ENCODE assay signal across 23 cellular contexts in genomic region chr2:171575606-171576005, GRCh38. TPM values are rescaled to one million over a fixed set of nuclear protein-coding genes. Genes with fewer than 3 reads are reported as not detected.
DNase-seq lines count a peak whose midpoint lies in the region; ATAC-seq and TF ChIP-seq lines count a peak whose summit lies in the region.
"Had no signal": no experiment of that assay in that cellular context is flagged by ENCODE, and none has a peak within 500 bp of the region (broad histone marks: within the 10 kb centered on the region; RNA-seq: fewer than 3 reads in every experiment).

No MANE protein-coding gene starts in this region.

- 94% methylated on average over 3 of the region's 5 CpGs; no CpG with 5 or more reads in 1 of the 2 experiments for WGBS in IMR-90 (ENCODE audit: extremely low coverage in 2 of 2, insufficient read length in 1 of 2), 2 experiments
- 72% methylated on average over 5 of the region's 5 CpGs for WGBS in esophagus muscularis mucosa

- no peak overlapping the region for H4K91ac ChIP-seq in IMR-90 (ENCODE audit: insufficient read depth, low read depth, low read length)

- H3K4ac ChIP-seq in IMR-90 (ENCODE audit: low read depth, low read length) = no peak overlapping the region

- H3K27ac Mint-ChIP-seq in neural progenitor cell = no peak overlapping the region
- H3K27ac Mint-ChIP-seq: CD14-positive monocyte; CD4-positive, CD25-positive, alpha-beta regulatory T cell; CD8-positive, alpha-beta memory T cell had no signal

- H3K27me3 Mint-ChIP-seq in neural progenitor cell (ENCODE audit: insufficient read depth, low read depth) = peaks cover 5% of the 10 kb centered on the region

- no peak overlapping the region for H4K8ac ChIP-seq in IMR-90 (ENCODE audit: low read depth in 2 of 2, low read length in 2 of 2)

- no peak overlapping the region for H2AK5ac ChIP-seq in IMR-90 (ENCODE audit: low read depth, low read length)

- H3K9me3 ChIP-seq in IMR-90 (ENCODE audit: control insufficient read depth, insufficient read depth, low read length) (no peaks in the 10 kb centered on the region), esophagus muscularis mucosa (no peaks in the 10 kb centered on the region), neural progenitor cell (ENCODE audit: low read depth) (no peaks in the 10 kb centered on the region)
- H3K9me3 ChIP-seq: BE2C, BLaER1 had no signal

- H2AFZ ChIP-seq in IMR-90 (replicated peaks; ENCODE audit: low read length, poor library complexity) (peak overlapping the region; percentile 37), neural progenitor cell (replicated peaks) (peak overlapping the region; percentile 28)

- TF ChIP-seq CTCF in IMR-90 (conservative IDR thresholded peaks at IDR 0.05; ENCODE audit: low read depth, low read length) (no peak), esophagus muscularis mucosa (IDR thresholded peaks at IDR 0.05) (no peak), neural progenitor cell (IDR thresholded peaks at IDR 0.05) (no peak)

- no peak for TF ChIP-seq EP300 in esophagus muscularis mucosa (IDR thresholded peaks at IDR 0.05)

- no peaks in the 10 kb centered on the region for H3K36me3 Mint-ChIP-seq in neural progenitor cell
- H3K36me3 Mint-ChIP-seq: CD14-positive monocyte; CD4-positive, alpha-beta memory T cell; CD4-positive, CD25-positive, alpha-beta regulatory T cell; CD8-positive, alpha-beta memory T cell had no signal

- H2BK15ac ChIP-seq in IMR-90 (ENCODE audit: low read depth, low read length) = no peak overlapping the region

- H3K4me3 ChIP-seq in IMR-90 (ENCODE audit: insufficient read depth, low read depth, low read length) = no peak overlapping the region
- no peak overlapping the region for H3K4me3 ChIP-seq in esophagus muscularis mucosa
- no peak overlapping the region for H3K4me3 ChIP-seq in neural progenitor cell
- H3K4me3 ChIP-seq: BLaER1 had no signal

- H3K9me3 Mint-ChIP-seq in neural progenitor cell = no peaks in the 10 kb centered on the region
- H3K9me3 Mint-ChIP-seq: CD4-positive, alpha-beta memory T cell; CD4-positive, CD25-positive, alpha-beta regulatory T cell; CD8-positive, alpha-beta memory T cell had no signal

- in situ Hi-C loops in IMR-90 (cut with MboI; ENCODE audit: low sequenced_read_pairs) = loop anchor here (10.0 kb wide), 1 partner anchor 889 kb away; no protein-coding TSS in a partner anchor

- H2BK5ac ChIP-seq in IMR-90 (ENCODE audit: low read depth, low read length, poor library complexity, severe bottlenecking) = no peak overlapping the region

- dilution Hi-C loops in IMR-90 (cut with HindIII; ENCODE audit: low sequenced_read_pairs, unreplicated experiment) = no loop called here

- no peaks in the 10 kb centered on the region for H3K9me1 ChIP-seq in IMR-90 (ENCODE audit: insufficient read depth, low read length)

- no peaks in the 10 kb centered on the region for H3K4me1 ChIP-seq in IMR-90 (ENCODE audit: control insufficient read depth, insufficient read depth, low read length)
- no peaks in the 10 kb centered on the region for H3K4me1 ChIP-seq in esophagus muscularis mucosa
- H3K4me1 ChIP-seq in neural progenitor cell = no peaks in the 10 kb centered on the region
- H3K4me1 ChIP-seq: BE2C, BLaER1 had no signal

- no peaks in the 10 kb centered on the region for H4K20me1 ChIP-seq in IMR-90 (ENCODE audit: insufficient read depth, low read length)
- no peaks in the 10 kb centered on the region for H4K20me1 ChIP-seq in neural progenitor cell (ENCODE audit: low read depth)
- H4K20me1 ChIP-seq: BLaER1 had no signal

- ATAC-seq in IMR-90 (ENCODE audit: low read depth) = no peak
- no peak for ATAC-seq in HG03521 (IDR thresholded peaks at IDR 0.05; ENCODE audit: unreplicated experiment)
- ATAC-seq in GM18511 (IDR thresholded peaks at IDR 0.05; ENCODE audit: unreplicated experiment) = no peak
- ATAC-seq in Right ventricle myocardium superior (ENCODE audit: poor library complexity) = no peak

- no peak overlapping the region for H3K56ac ChIP-seq in IMR-90 (ENCODE audit: extremely low read depth, insufficient read depth, low read length)

- CTCF ChIA-PET in IMR-90 (lab: Yijun Ruan, JAX) = no interaction called here

- H3K23ac ChIP-seq in IMR-90 (ENCODE audit: low read depth, low read length) = no peak overlapping the region

- no peaks in the 10 kb centered on the region for H3K79me1 ChIP-seq in IMR-90 (ENCODE audit: low read depth in 1 of 2, low read length in 2 of 2)

- no peak overlapping the region for H2AK9ac ChIP-seq in IMR-90 (replicated peaks; ENCODE audit: low read depth, low read length, poor library complexity)

- no peak overlapping the region for H3K14ac ChIP-seq in IMR-90 (replicated peaks; ENCODE audit: low read depth, low read length)

- H3K27me3 ChIP-seq in IMR-90 (ENCODE audit: control insufficient read depth, insufficient read depth, low read length) (0 out of 2 replicates have a peak, but pooled peaks cover 5% of the 10 kb centered on the region), esophagus muscularis mucosa (no peaks in the 10 kb centered on the region), neural progenitor cell (peaks cover 17% of the 10 kb centered on the region)
- H3K27me3 ChIP-seq: BE2C, BLaER1 had no signal

- POLR2A ChIA-PET in IMR-90 (lab: Charles Lee; ENCODE audit: unreplicated experiment) = no interaction called here

- no peak for TF ChIP-seq RAD21 in IMR-90 (IDR thresholded peaks at IDR 0.05; ENCODE audit: low read length)

- H3K79me2 ChIP-seq in neural progenitor cell (ENCODE audit: low read depth) = no peaks in the 10 kb centered on the region

- no peaks in the 10 kb centered on the region for H3K36me3 ChIP-seq in IMR-90 (ENCODE audit: control insufficient read depth, insufficient read depth, low read length)
- H3K36me3 ChIP-seq in esophagus muscularis mucosa = no peaks in the 10 kb centered on the region
- H3K36me3 ChIP-seq in neural progenitor cell = no peaks in the 10 kb centered on the region
- H3K36me3 ChIP-seq: BE2C, BLaER1 had no signal

- H3K27ac ChIP-seq in IMR-90 (ENCODE audit: insufficient read depth, low read length) (no peak overlapping the region), esophagus muscularis mucosa (replicated peaks in 1 of 4) (no peak overlapping the region), neural progenitor cell (no peak overlapping the region)
- H3K27ac ChIP-seq: BLaER1 had no signal

- H3K9ac ChIP-seq in IMR-90 (ENCODE audit: low read depth, low read length) (no peak overlapping the region), neural progenitor cell (no peak overlapping the region)
- H3K9ac ChIP-seq: BLaER1 had no signal

- no peak overlapping the region for H4K5ac ChIP-seq in IMR-90 (ENCODE audit: low read depth, low read length)

- no peak for DNase-seq in IMR-90
- DNase-seq in NCI-H69 (lab: John Stamatoyannopoulos, UW) = peak; percentile 5
- peak; percentile 81 for DNase-seq in esophagus muscularis mucosa (ENCODE audit: extremely low spot score)
- no peak for DNase-seq in neural progenitor cell (ENCODE audit: low spot score)
- DNase-seq in NCI-H2107 treated with DMSO at 0.1 percent for 48 hours (lab: John Stamatoyannopoulos, UW; ENCODE audit: unreplicated experiment) = no peak
- no peak for DNase-seq in Right ventricle myocardium superior
- DNase-seq: 8988T; ACHN; BE2C; C1 segment of cervical spinal cord; CD4-positive, alpha-beta memory T cell; CD4-positive, CD25-positive, alpha-beta regulatory T cell; CD8-positive, alpha-beta memory T cell; COR-L47; DMS 273 treated with DMSO at 0.1 percent for 48 hours; DMS153; DMS53; DMS79; GF-D8 had no signal

- H3F3A ChIP-seq in neural progenitor cell (ENCODE audit: low read depth) = no peaks in the 10 kb centered on the region

- no peak overlapping the region for H3K18ac ChIP-seq in IMR-90 (ENCODE audit: low read depth, low read length)

- H3K4me2 ChIP-seq in IMR-90 (ENCODE audit: low read depth, low read length) = no peak overlapping the region
- H3K4me2 ChIP-seq in neural progenitor cell = no peak overlapping the region
- H3K4me2 ChIP-seq: BLaER1 had no signal

- H2BK120ac ChIP-seq in IMR-90 (ENCODE audit: low read depth, low read length) = no peak overlapping the region

- H2BK20ac ChIP-seq in IMR-90 (ENCODE audit: low read depth, low read length) = no peak overlapping the region

- no TSS peak for BruUV-seq in IMR-90 (replicated peaks; lab: Mats Ljungman, UMichigan)

- peaks cover 4% of the 10 kb centered on the region for H3K4me1 Mint-ChIP-seq in neural progenitor cell

- no peak for TF ChIP-seq POLR2A in IMR-90 (IDR thresholded peaks at IDR 0.05; ENCODE audit: low read depth, low read length)
- TF ChIP-seq POLR2A in esophagus muscularis mucosa (IDR thresholded peaks at IDR 0.05; ENCODE audit: low read depth) = no peak

- intact Hi-C loops in IMR-90 (cut with micrococcal nuclease) = loop anchor here (2.0 kb wide), 2 partner anchors 127 to 889 kb away; no protein-coding TSS in a partner anchor
- intact Hi-C loops in esophagus muscularis mucosa (cut with DNase I) = loop anchor here (10.0 kb wide), 1 partner anchor 889 kb away; no protein-coding TSS in a partner anchor
- intact Hi-C loops in Right ventricle myocardium superior (cut with DNase I) = loop anchor here (10.0 kb wide), 1 partner anchor 539 kb away; no protein-coding TSS in a partner anchor

- no peak overlapping the region for H3K4me3 Mint-ChIP-seq in neural progenitor cell
- H3K4me3 Mint-ChIP-seq: CD14-positive monocyte; CD4-positive, alpha-beta memory T cell; CD4-positive, CD25-positive, alpha-beta regulatory T cell; CD8-positive, alpha-beta memory T cell had no signal

TF ChIP-seq in IMR-90, 13 proteins besides CTCF, POLR2A, EP300 and RAD21:
- no peak for TF ChIP-seq MAZ (IDR thresholded peaks at IDR 0.05; ENCODE audit: borderline replicate concordance, low read depth, low read length)
- TF ChIP-seq RCOR1 (IDR thresholded peaks at IDR 0.05; ENCODE audit: insufficient replicate concordance, low read length) = no peak
- TF ChIP-seq, protein P1, sequence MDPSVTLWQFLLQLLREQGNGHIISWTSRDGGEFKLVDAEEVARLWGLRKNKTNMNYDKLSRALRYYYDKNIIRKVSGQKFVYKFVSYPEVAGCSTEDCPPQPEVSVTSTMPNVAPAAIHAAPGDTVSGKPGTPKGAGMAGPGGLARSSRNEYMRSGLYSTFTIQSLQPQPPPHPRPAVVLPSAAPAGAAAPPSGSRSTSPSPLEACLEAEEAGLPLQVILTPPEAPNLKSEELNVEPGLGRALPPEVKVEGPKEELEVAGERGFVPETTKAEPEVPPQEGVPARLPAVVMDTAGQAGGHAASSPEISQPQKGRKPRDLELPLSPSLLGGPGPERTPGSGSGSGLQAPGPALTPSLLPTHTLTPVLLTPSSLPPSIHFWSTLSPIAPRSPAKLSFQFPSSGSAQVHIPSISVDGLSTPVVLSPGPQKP (IDR thresholded peaks at IDR 0.05; ENCODE audit: borderline replicate concordance, low read depth, low read length) = no peak
- TF ChIP-seq SMC3 (IDR thresholded peaks at IDR 0.05; ENCODE audit: low read depth, low read length) = no peak

RNA-seq across cellular contexts. Expression of gene CYBRD1, which starts 53.3 kb away (rescaled TPM):
- 103 and 119 TPM in 2 replicates for total RNA-seq in IMR-90 (2012; rRNA removed)
- polyA plus RNA-seq in IMR-90 (2012; rRNA removed) = 48.8 and 53.2 TPM in 2 replicates
- 55.0 and 65.2 TPM in 2 replicates for polyA plus RNA-seq in IMR-90 (2012; cell fraction: cytosol; rRNA removed)
- 16.5 and 30.7 TPM in 2 replicates for polyA plus RNA-seq in IMR-90 (2012; cell fraction: nucleus; rRNA removed; ENCODE audit: low replicate concordance)
- 100 to 1,000 TPM; 133 to 281 (median 197) TPM for total RNA-seq in esophagus muscularis mucosa
- total RNA-seq in neural progenitor cell (ENCODE audit: low replicate concordance) = 5.8 and 11.1 TPM in 2 replicates
- 58.3 TPM for total RNA-seq in Right ventricle myocardium superior

Comparison
In these comparisons a context has a peak if more than half of its experiments do, and no peak if none do; other contexts are left out.
1. DNase-seq: peak in NCI-H69 (single experiment) and esophagus muscularis mucosa (single experiment); none in IMR-90 (single experiment), neural progenitor cell (single experiment), NCI-H2107 treated with DMSO at 0.1 percent for 48 hours (single experiment) and Right ventricle myocardium superior (single experiment).